11 cellular contexts compared by ENCODE assay signal in the genomic region with DNA sequence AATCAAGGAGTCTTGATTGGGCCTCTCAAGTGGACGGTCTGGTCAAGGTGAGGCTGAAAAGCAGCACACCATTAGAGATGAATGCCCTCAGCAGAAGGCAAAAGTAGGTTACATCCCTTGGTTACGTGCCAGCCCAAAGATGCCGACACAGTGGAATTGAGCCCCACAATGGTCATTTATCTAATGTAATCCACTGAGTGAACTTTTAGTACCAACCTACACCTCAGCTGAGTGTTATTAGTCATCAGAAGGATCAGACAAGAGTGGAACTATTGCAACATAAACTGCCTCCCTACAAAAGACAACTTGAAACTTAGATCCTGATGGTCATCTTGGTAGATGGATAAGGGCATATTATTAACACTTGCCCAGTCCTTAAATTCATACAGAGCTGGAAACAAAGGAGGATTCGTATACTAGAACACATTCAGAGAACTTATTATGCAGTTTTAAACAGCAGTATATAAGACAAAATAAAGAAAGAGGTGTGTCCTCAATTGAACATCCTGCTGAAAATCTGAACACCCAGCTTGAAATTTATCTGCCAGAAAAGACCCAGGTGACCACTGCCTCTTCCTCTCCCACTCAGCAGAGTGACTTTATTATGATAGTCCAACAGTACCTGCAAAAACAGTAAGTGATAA. TPM values are rescaled to one million over a fixed set of nuclear protein-coding genes. Genes with fewer than 3 reads are reported as not detected.
A peak's percentile ranks its signal among the peaks of the same experiment; 100 is the strongest.
DNase-seq lines count a peak whose midpoint lies in the region; ATAC-seq, FAIRE-seq and TF ChIP-seq lines count a peak whose summit lies in the region.
"Had no signal": no experiment of that assay in that cellular context is flagged by ENCODE, and none has a peak within 500 bp of the region (broad histone marks: within the 10 kb centered on the region; RNA-seq: fewer than 3 reads in every experiment).

No MANE protein-coding gene starts in this region.

- peaks cover 65% of the 10 kb centered on the region for H4K20me1 ChIP-seq in astrocyte (ENCODE audit: insufficient read depth, low read length)

- H3K9ac ChIP-seq in astrocyte (ENCODE audit: low read length) = no peak overlapping the region

- H3K4me3 Mint-ChIP-seq in astrocyte (ENCODE audit: unreplicated experiment) = peak overlapping the region; percentile 99
- H3K4me3 Mint-ChIP-seq: T-cell had no signal

- peak overlapping the region; percentile 99 for H3K4me2 ChIP-seq in astrocyte (ENCODE audit: low read length)

- peaks cover 32% of the 10 kb centered on the region for H3K4me1 ChIP-seq in astrocyte (ENCODE audit: insufficient read depth, low read length)
- peaks cover 32% of the 10 kb centered on the region for H3K4me1 ChIP-seq in upper lobe of right lung

- no peaks in the 10 kb centered on the region for H3K27me3 Mint-ChIP-seq in astrocyte (ENCODE audit: low read depth, unreplicated experiment)
- H3K27me3 Mint-ChIP-seq: T-cell had no signal

- H3K9me3 ChIP-seq in astrocyte (ENCODE audit: insufficient read depth, low read depth, low read length) (no peaks in the 10 kb centered on the region), upper lobe of right lung (no peaks in the 10 kb centered on the region)
- H3K9me3 ChIP-seq: Caco-2 had no signal

- no peaks in the 10 kb centered on the region for H3K9me3 Mint-ChIP-seq in astrocyte (ENCODE audit: unreplicated experiment)
- H3K9me3 Mint-ChIP-seq: T-cell had no signal

- peak; percentile 46 for DNase-seq in left cardiac atrium
- DNase-seq in cardiac septum (ENCODE audit: low spot score) = no peak
- peak; percentile 71 for DNase-seq in astrocyte (ENCODE audit: low read depth)
- peak; percentile 65 for DNase-seq in kidney tubule cell (ENCODE audit: low spot score)
- no peak for DNase-seq in upper lobe of right lung
- no peak for DNase-seq in GDM1 (lab: John Stamatoyannopoulos, UW)
- no peak for DNase-seq in cerebellum (ENCODE audit: low spot score)
- no peak for DNase-seq in caudate nucleus (lab: John Stamatoyannopoulos, UW)
- DNase-seq: Caco-2, NCI-H2029 treated with DMSO at 0.1 percent for 48 hours, T-cell had no signal

- H3K4me3 ChIP-seq in astrocyte (ENCODE audit: insufficient read depth, low read depth, low read length) (peak overlapping the region; percentile 12), upper lobe of right lung (peak overlapping the region; percentile 91)

- TF ChIP-seq CTCF in astrocyte (IDR thresholded peaks at IDR 0.05; ENCODE audit: insufficient read depth, low read depth, low read length) (no peak), upper lobe of right lung (IDR thresholded peaks at IDR 0.05) (no peak)

- no peak for FAIRE-seq in astrocyte (lab: Jason Lieb, UNC)

- peaks cover 41% of the 10 kb centered on the region for H3K4me1 Mint-ChIP-seq in astrocyte (ENCODE audit: low read depth, unreplicated experiment)

- intact Hi-C loops in left cardiac atrium (cut with DNase I) (loop anchor here in 1 of 2 donors (5.0 kb wide), 1 partner anchor 45 kb away; no protein-coding TSS in a partner anchor), cardiac septum (cut with DNase I) (loop anchor here (10.0 kb wide), 1 partner anchor 153 kb away; the partner anchor contains the start of gene THUMPD1), upper lobe of right lung (cut with DNase I) (no loop called here)

- peaks cover 7% of the 10 kb centered on the region for H3K36me3 Mint-ChIP-seq in astrocyte (ENCODE audit: low read depth, unreplicated experiment)

- H3K36me3 ChIP-seq in astrocyte (ENCODE audit: insufficient read depth, low read length) (peaks cover 25% of the 10 kb centered on the region), upper lobe of right lung (peaks cover 24% of the 10 kb centered on the region)

- no peaks in the 10 kb centered on the region for H3K27me3 ChIP-seq in astrocyte (ENCODE audit: insufficient read depth, low read length)
- H3K27me3 ChIP-seq in upper lobe of right lung = no peaks in the 10 kb centered on the region

- H3K79me2 ChIP-seq in astrocyte (ENCODE audit: insufficient read depth, low read length) = peaks cover 91% of the 10 kb centered on the region

- H3K27ac ChIP-seq in astrocyte (ENCODE audit: low read depth, low read length) (no peak overlapping the region), upper lobe of right lung (no peak overlapping the region), caudate nucleus (ENCODE audit: low read depth, low read length) (no peak overlapping the region)

- peak overlapping the region; percentile 100 for H3K27ac Mint-ChIP-seq in astrocyte (ENCODE audit: unreplicated experiment)

- peak in 1 of 2 donors; percentile 1 for ATAC-seq in left cardiac atrium
- ATAC-seq in upper lobe of right lung = no peak
- ATAC-seq: T-cell had no signal

- H2AFZ ChIP-seq in astrocyte (ENCODE audit: low read depth, low read length) = no peak overlapping the region

RNA-seq across cellular contexts. Expression of gene DCUN1D3, which starts 2.8 kb away (rescaled TPM):
- 10 to 100 TPM; 15.6 to 27.4 TPM for total RNA-seq in left cardiac atrium
- total RNA-seq in cardiac septum = 10.0 TPM
- 33.0 and 34.0 TPM in 2 replicates for total RNA-seq in astrocyte
- 28.7 TPM for total RNA-seq in upper lobe of right lung
- total RNA-seq in cerebellum = 9.7 TPM

RNA-seq across cellular contexts. Expression of gene LYRM1, which starts 3.2 kb away (rescaled TPM):
- total RNA-seq in left cardiac atrium (10 to 100 TPM; 32.6 TPM), cardiac septum (37.7 TPM), astrocyte (23.0 and 24.1 TPM in 2 replicates), upper lobe of right lung (28.9 TPM), cerebellum (29.3 TPM)

Comparison
In these comparisons a context has a peak if more than half of its experiments do, and no peak if none do; other contexts are left out.
1. DNase-seq: peak in left cardiac atrium (single experiment), astrocyte (single experiment) and kidney tubule cell (single experiment); none in cardiac septum (single experiment), upper lobe of right lung (single experiment), GDM1 (single experiment), cerebellum (single experiment) and caudate nucleus (0 of 61).